ENCODE assay signal across 1 cellular context in the genomic region with DNA sequence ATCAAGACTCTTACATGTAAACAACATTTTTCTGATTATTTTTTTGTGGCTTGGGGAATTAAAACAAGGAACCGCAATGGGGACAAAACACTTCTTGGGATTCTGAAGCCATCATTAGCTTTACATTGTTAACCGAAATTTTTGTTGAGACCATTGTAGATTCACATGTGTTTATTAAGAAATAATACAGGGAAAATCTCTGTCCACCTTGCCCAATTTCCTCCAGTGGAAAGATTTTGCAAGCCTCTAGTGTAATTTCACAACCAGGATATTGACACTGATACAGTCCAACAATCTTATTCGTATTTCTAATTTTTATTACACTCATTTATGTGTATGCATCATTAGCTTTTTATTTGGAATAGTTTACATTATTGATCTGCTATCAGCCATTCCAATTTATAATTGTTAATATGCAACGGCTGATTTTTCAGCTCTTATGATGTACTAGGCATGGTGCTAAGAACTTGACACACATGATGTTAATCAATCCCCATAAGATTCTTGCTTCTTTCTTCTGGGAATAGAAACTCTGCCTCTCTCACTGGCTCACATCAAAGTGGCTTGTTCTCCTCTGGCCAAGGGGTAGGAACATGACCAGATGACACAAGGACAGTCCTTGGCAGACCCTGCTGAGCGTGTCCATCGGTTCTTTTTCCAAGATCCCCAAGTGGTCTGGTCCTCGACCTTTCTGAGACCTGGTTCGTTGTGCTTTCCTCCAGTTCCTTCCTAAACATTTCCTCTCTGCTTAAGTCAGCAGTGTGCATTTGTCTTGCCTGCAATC.
TF ChIP-seq lines count a peak whose summit lies in the region.

No MANE protein-coding gene starts in this region.

TF ChIP-seq in SK-N-SH, 30 proteins besides CTCF, POLR2A, EP300 and RAD21:
- TF ChIP-seq EZH2phosphoT487 (IDR thresholded peaks at IDR 0.05; ENCODE audit: borderline replicate concordance, low read depth), result no peak
- no peak for TF ChIP-seq FOSL2 (IDR thresholded peaks at IDR 0.05; ENCODE audit: borderline replicate concordance, low read depth)
- TF ChIP-seq JUND (IDR thresholded peaks at IDR 0.05), result no peak
